31 cellular contexts compared by ENCODE assay signal in the genomic region with DNA sequence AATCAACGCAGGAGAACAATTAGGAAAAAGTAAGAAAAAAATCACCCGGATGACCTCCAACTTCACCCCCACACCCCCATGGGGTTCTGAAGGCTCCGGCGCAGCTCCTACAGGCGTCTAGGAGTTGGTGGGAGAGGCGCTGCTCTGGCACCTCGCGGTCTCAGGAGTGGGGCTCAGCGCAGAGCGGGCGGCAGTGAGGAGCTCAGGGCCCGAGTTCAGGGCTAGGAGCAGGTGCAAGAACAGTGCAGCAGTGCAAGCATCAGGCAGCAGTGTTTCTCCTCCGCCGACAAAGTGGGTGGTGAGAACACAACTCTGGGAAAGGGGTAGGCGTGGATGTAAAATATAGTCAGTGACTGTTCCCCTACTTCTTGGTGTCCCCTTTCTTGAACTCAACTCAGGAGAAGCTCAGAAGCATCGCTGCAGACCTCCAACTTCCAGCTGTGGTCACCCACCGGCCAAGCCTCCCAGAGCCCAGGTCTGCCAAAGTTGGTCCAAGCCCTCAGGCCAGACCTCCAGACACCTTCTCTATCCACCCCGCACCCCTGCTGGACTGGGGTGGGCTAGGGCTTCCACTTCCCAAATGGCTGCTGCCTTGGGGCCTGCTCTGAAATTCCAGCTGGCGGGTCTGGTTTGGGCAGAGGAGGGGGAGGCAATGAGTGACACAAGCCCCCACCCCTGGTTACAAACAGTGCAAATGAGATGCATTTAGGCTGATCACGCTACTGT. TPM values are rescaled to one million over a fixed set of nuclear protein-coding genes. Genes with fewer than 3 reads are reported as not detected.
A peak's percentile ranks its signal among the peaks of the same experiment; 100 is the strongest.
DNase-seq lines count a peak whose midpoint lies in the region; ATAC-seq, FAIRE-seq and TF ChIP-seq lines count a peak whose summit lies in the region.
"Had no signal": no experiment of that assay in that cellular context is flagged by ENCODE, and none has a peak within 500 bp of the region (broad histone marks: within the 10 kb centered on the region; RNA-seq: fewer than 3 reads in every experiment).

No MANE protein-coding gene starts in this region.

- TF ChIP-seq CTCF in astrocyte (IDR thresholded peaks at IDR 0.05; ENCODE audit: insufficient read depth, low read depth, low read length) (no peak), osteoblast (IDR thresholded peaks at IDR 0.05; ENCODE audit: extremely low read depth, low read depth, low read length) (no peak)

- H3K4me2 ChIP-seq in astrocyte (ENCODE audit: low read length) (peak overlapping the region; percentile 78), osteoblast (ENCODE audit: insufficient read depth, low read length) (no peak overlapping the region)

- H3K4me1 ChIP-seq in astrocyte (ENCODE audit: insufficient read depth, low read length), result peaks cover 13% of the 10 kb centered on the region
- H3K4me1 ChIP-seq in osteoblast (ENCODE audit: insufficient read depth, low read length), result peaks cover 4% of the 10 kb centered on the region

- H3K36me3 ChIP-seq in astrocyte (ENCODE audit: insufficient read depth, low read length), result no peaks in the 10 kb centered on the region
- H3K36me3 ChIP-seq in osteoblast (ENCODE audit: insufficient read depth, low read length), result no peaks in the 10 kb centered on the region
- H3K36me3 ChIP-seq: MG63, suprapubic skin, vagina had no signal

- H2AFZ ChIP-seq in astrocyte (ENCODE audit: low read depth, low read length) (no peak overlapping the region), osteoblast (ENCODE audit: low read length) (no peak overlapping the region)

- H3K9me3 Mint-ChIP-seq in astrocyte (ENCODE audit: unreplicated experiment), result peaks cover 13% of the 10 kb centered on the region
- H3K9me3 Mint-ChIP-seq in naive thymus-derived CD8-positive, alpha-beta T cell, result no peaks in the 10 kb centered on the region
- H3K9me3 Mint-ChIP-seq: activated B cell treated with CpG ODN at 0.5 μM for 24 hours; activated CD4-positive, alpha-beta memory T cell treated with anti-CD3 and anti-CD28 coated beads for 36 hours; activated naive CD8-positive, alpha-beta T cell treated with anti-CD3 and anti-CD28 coated beads for 36 hours; natural killer cell had no signal

- no peaks in the 10 kb centered on the region for H3K36me3 Mint-ChIP-seq in astrocyte (ENCODE audit: low read depth, unreplicated experiment)
- H3K36me3 Mint-ChIP-seq in naive thymus-derived CD8-positive, alpha-beta T cell, result peaks cover 0 to 2% (median 0%) of the 10 kb centered on the region in 3 donors
- H3K36me3 Mint-ChIP-seq: activated CD4-positive, alpha-beta memory T cell treated with anti-CD3 and anti-CD28 coated beads for 36 hours; activated naive CD8-positive, alpha-beta T cell treated with anti-CD3 and anti-CD28 coated beads for 36 hours had no signal

- no peak overlapping the region for H3K4me3 ChIP-seq in astrocyte (ENCODE audit: insufficient read depth, low read depth, low read length)
- H3K4me3 ChIP-seq in osteoblast (ENCODE audit: insufficient read depth, low read length), result no peak overlapping the region
- H3K4me3 ChIP-seq: MG63, skin epidermis, suprapubic skin, vagina had no signal

- DNase-seq in astrocyte (ENCODE audit: low read depth) (no peak), inferior parietal cortex (ENCODE audit: extremely low spot score) (peak; percentile 37), osteoblast (ENCODE audit: insufficient read length, low spot score, missing footprints) (peak; percentile 71), NOMO-1 treated with dmso at 0.1 percent for 144 hours (lab: John Stamatoyannopoulos, UW; ENCODE audit: unreplicated experiment) (no peak)
- DNase-seq in naive thymus-derived CD8-positive, alpha-beta T cell, result no peak
- DNase-seq: activated B cell treated with CpG ODN at 0.5 μM for 24 hours; activated CD4-positive, alpha-beta memory T cell treated with anti-CD3 and anti-CD28 coated beads for 36 hours; activated effector memory CD4-positive, alpha-beta T cell treated with Interleukin-2 at 50 U/mL for 16 hours; activated naive CD8-positive, alpha-beta T cell treated with anti-CD3 and anti-CD28 coated beads for 36 hours; activated T-cell treated with anti-CD3 and anti-CD28 coated beads for 4 hours; Calu3; cerebellar nuclear complex; KBM-7; left ventricle myocardium superior; MG63; natural killer cell; NCI-H2107; NCI-H510A treated with DMSO at 0.1 percent for 48 hours; SIG-M5; stimulated activated CD4-positive, alpha-beta T cell treated with anti-CD3 and anti-CD28 coated beads, Interleukin-1b, Interleukin-23, amount 100 ng/mL, for 48 hours had no signal

- no peak overlapping the region for H3K27ac Mint-ChIP-seq in astrocyte (ENCODE audit: unreplicated experiment)
- H3K27ac Mint-ChIP-seq in naive thymus-derived CD8-positive, alpha-beta T cell, result peak overlapping the region in 1 of 10 donors; percentile 56
- H3K27ac Mint-ChIP-seq: activated B cell treated with CpG ODN at 0.5 μM for 24 hours; activated CD4-positive, alpha-beta memory T cell treated with anti-CD3 and anti-CD28 coated beads for 36 hours; activated naive CD8-positive, alpha-beta T cell treated with anti-CD3 and anti-CD28 coated beads for 36 hours; natural killer cell had no signal

- no peak overlapping the region for H3K9ac ChIP-seq in astrocyte (ENCODE audit: low read length)

- peaks cover 36% of the 10 kb centered on the region for H3K79me2 ChIP-seq in astrocyte (ENCODE audit: insufficient read depth, low read length)
- H3K79me2 ChIP-seq in osteoblast (ENCODE audit: insufficient read depth, low read length), result no peaks in the 10 kb centered on the region

- no peaks in the 10 kb centered on the region for H4K20me1 ChIP-seq in astrocyte (ENCODE audit: insufficient read depth, low read length)
- no peaks in the 10 kb centered on the region for H4K20me1 ChIP-seq in osteoblast (ENCODE audit: insufficient read depth, low read length)

- H3K9me3 ChIP-seq in astrocyte (ENCODE audit: insufficient read depth, low read depth, low read length) (no peaks in the 10 kb centered on the region), osteoblast (ENCODE audit: low read depth, low read length) (no peaks in the 10 kb centered on the region)
- H3K9me3 ChIP-seq: MG63, suprapubic skin, vagina had no signal

- H3K4me3 Mint-ChIP-seq in astrocyte (ENCODE audit: unreplicated experiment), result no peak overlapping the region
- no peak overlapping the region for H3K4me3 Mint-ChIP-seq in naive thymus-derived CD8-positive, alpha-beta T cell
- H3K4me3 Mint-ChIP-seq: activated B cell treated with CpG ODN at 0.5 μM for 24 hours; activated CD4-positive, alpha-beta memory T cell treated with anti-CD3 and anti-CD28 coated beads for 36 hours; activated naive CD8-positive, alpha-beta T cell treated with anti-CD3 and anti-CD28 coated beads for 36 hours; natural killer cell had no signal

- H3K27me3 ChIP-seq in astrocyte (ENCODE audit: insufficient read depth, low read length), result peaks cover 40% of the 10 kb centered on the region
- H3K27me3 ChIP-seq in osteoblast (ENCODE audit: insufficient read depth, low read length), result peaks cover 37% of the 10 kb centered on the region

- FAIRE-seq in astrocyte (lab: Jason Lieb, UNC), result no peak
- FAIRE-seq: GM12892, GM19239 had no signal

- ATAC-seq in GM19035 (IDR thresholded peaks at IDR 0.05; ENCODE audit: unreplicated experiment), result no peak
- ATAC-seq in naive thymus-derived CD8-positive, alpha-beta T cell, result no peak
- no peak for ATAC-seq in HG03139 (IDR thresholded peaks at IDR 0.05; ENCODE audit: unreplicated experiment)
- ATAC-seq: left ventricle myocardium superior, Panc1 had no signal

- POLR2A ChIA-PET in naive thymus-derived CD8-positive, alpha-beta T cell (lab: Charles Lee), result no interaction called here

- H3K27ac ChIP-seq in astrocyte (ENCODE audit: low read depth, low read length) (no peak overlapping the region), osteoblast (ENCODE audit: low read depth, low read length) (no peak overlapping the region)
- H3K27ac ChIP-seq: C4-2B, skin epidermis, suprapubic skin, vagina had no signal

- H3K4me1 Mint-ChIP-seq in astrocyte (ENCODE audit: low read depth, unreplicated experiment), result peaks cover 6% of the 10 kb centered on the region
- H3K4me1 Mint-ChIP-seq in naive thymus-derived CD8-positive, alpha-beta T cell, result peaks cover 0 to 14% (median 11%) of the 10 kb centered on the region in 4 donors

- H3K27me3 Mint-ChIP-seq in astrocyte (ENCODE audit: low read depth, unreplicated experiment), result peaks cover 88% of the 10 kb centered on the region
- H3K27me3 Mint-ChIP-seq in naive thymus-derived CD8-positive, alpha-beta T cell, result peaks cover 44 to 94% (median 76%) of the 10 kb centered on the region in 5 donors

RNA-seq across cellular contexts. Expression of a gene that starts 14.3 kb away (rescaled TPM):
- total RNA-seq in astrocyte (0.09 TPM in 1 of 2 replicates, not detected in the other), osteoblast (under 0.01 TPM in 1 of 2 replicates, not detected in the other)
- not detected for total RNA-seq in naive thymus-derived CD8-positive, alpha-beta T cell
- polyA plus RNA-seq in naive thymus-derived CD8-positive, alpha-beta T cell, result not detected
- total RNA-seq: activated B cell treated with CpG ODN at 0.5 μM for 24 hours; activated CD4-positive, alpha-beta memory T cell treated with anti-CD3 and anti-CD28 coated beads for 36 hours; activated naive CD8-positive, alpha-beta T cell treated with anti-CD3 and anti-CD28 coated beads for 36 hours; Calu3; HT-29; left ventricle myocardium superior; natural killer cell; pulmonary artery endothelial cell; vagina had no signal

Comparison
In these comparisons a context has a peak if more than half of its experiments do, and no peak if none do; other contexts are left out.
1. DNase-seq: peak in inferior parietal cortex (single experiment) and osteoblast (single experiment); none in astrocyte (single experiment), NOMO-1 treated with dmso at 0.1 percent for 144 hours (single experiment) and naive thymus-derived CD8-positive, alpha-beta T cell (0 of 10).